ENCODE assay signal across 22 cellular contexts in genomic region chrX:116285506-116285905, GRCh38.
DNase-seq lines count a peak whose midpoint lies in the region; ATAC-seq, FAIRE-seq and TF ChIP-seq lines count a peak whose summit lies in the region.
"Had no signal": no experiment of that assay in that cellular context is flagged by ENCODE, and none has a peak within 500 bp of the region (broad histone marks: within the 10 kb centered on the region; RNA-seq: fewer than 3 reads in every experiment).

No MANE protein-coding gene starts in this region.

- POLR2A ChIA-PET in PC-9 (lab: Charles Lee; ENCODE audit: unreplicated experiment): no interaction called here

- H3K4me3 Mint-ChIP-seq in Calu3 (ENCODE audit: low read depth, unreplicated experiment) (peak overlapping the region; percentile 17), osteocyte (ENCODE audit: unreplicated experiment) (no peak overlapping the region)
- H3K4me3 Mint-ChIP-seq: CD4-positive, alpha-beta T cell had no signal

- H3F3A ChIP-seq in PC-9 (ENCODE audit: insufficient read depth, low read depth): peaks cover 8% of the 10 kb centered on the region

- intact Hi-C loops in Calu3 (cut with micrococcal nuclease; ENCODE audit: unreplicated experiment) (no loop called here), PC-9 (cut with micrococcal nuclease; ENCODE audit: unreplicated experiment) (loop anchor here (2.0 kb wide), 1 partner anchor 53 kb away; no protein-coding TSS in a partner anchor)

- H3K9me2 ChIP-seq in PC-9 (ENCODE audit: insufficient read depth): no peaks in the 10 kb centered on the region

- H4K20me1 ChIP-seq in PC-9 (ENCODE audit: insufficient read depth) (no peaks in the 10 kb centered on the region), keratinocyte (ENCODE audit: control insufficient read depth, extremely low read depth, insufficient read depth, low read length) (no peaks in the 10 kb centered on the region)

- no peak for FAIRE-seq in keratinocyte (lab: Jason Lieb, UNC)
- FAIRE-seq: HTR-8/SVneo had no signal

- H2AFZ ChIP-seq in PC-9: no peak overlapping the region
- H2AFZ ChIP-seq in keratinocyte (ENCODE audit: control insufficient read depth, low read length): no peak overlapping the region

- ATAC-seq in HG03378 (IDR thresholded peaks at IDR 0.05; ENCODE audit: unreplicated experiment): no peak
- ATAC-seq in HG03342 (IDR thresholded peaks at IDR 0.05; ENCODE audit: unreplicated experiment): no peak

- H3K27ac ChIP-seq in PC-9: peak overlapping the region; percentile 52
- no peak overlapping the region for H3K27ac ChIP-seq in keratinocyte (ENCODE audit: control insufficient read depth, insufficient read depth, low read length)

- BruUV-seq in Calu3 (replicated peaks; lab: Mats Ljungman, UMichigan) (no TSS peak), PC-9 (replicated peaks; lab: Mats Ljungman, UMichigan) (no TSS peak)

- H3K79me2 ChIP-seq in PC-9 (ENCODE audit: low read depth) (no peaks in the 10 kb centered on the region), keratinocyte (ENCODE audit: control insufficient read depth, insufficient read depth, low read length) (no peaks in the 10 kb centered on the region)

- H3K27me3 ChIP-seq in PC-9 (ENCODE audit: insufficient read depth, low read depth) (no peaks in the 10 kb centered on the region), keratinocyte (ENCODE audit: control insufficient read depth, extremely low read depth, insufficient read depth, low read length) (no peaks in the 10 kb centered on the region)

- dilution Hi-C loops in keratinocyte (cut with MboI; ENCODE audit: extremely low pct_ligation_motif_present, low sequenced_read_pairs): no loop called here

- no peaks in the 10 kb centered on the region for H3K27me3 Mint-ChIP-seq in Calu3 (ENCODE audit: unreplicated experiment)
- peaks cover 4% of the 10 kb centered on the region for H3K27me3 Mint-ChIP-seq in osteocyte (ENCODE audit: unreplicated experiment)
- H3K27me3 Mint-ChIP-seq: CD4-positive, alpha-beta T cell had no signal

- H3K36me3 Mint-ChIP-seq in Calu3 (ENCODE audit: insufficient read depth, unreplicated experiment) (peaks cover 12% of the 10 kb centered on the region), osteocyte (ENCODE audit: unreplicated experiment) (no peaks in the 10 kb centered on the region)

- CTCF ChIA-PET in Calu3 (lab: Charles Lee): interaction anchor here (1.4 kb wide), 1 partner anchor 13 kb away, joined by 3 read pairs; no protein-coding TSS in a partner anchor
- CTCF ChIA-PET in PC-9 (lab: Charles Lee): no interaction called here

- H3K9me1 ChIP-seq in keratinocyte (ENCODE audit: control insufficient read depth, extremely low read depth, insufficient read depth, low read length): no peaks in the 10 kb centered on the region

- no peak for TF ChIP-seq CTCF in Calu3 (IDR thresholded peaks at IDR 0.05; ENCODE audit: unreplicated experiment)
- TF ChIP-seq CTCF in PC-9 (conservative IDR thresholded peaks at IDR 0.05): no peak; the same call in 1 of the 2 replicates
- no peak for TF ChIP-seq CTCF in choroid plexus epithelial cell (conservative IDR thresholded peaks at IDR 0.05; ENCODE audit: low read depth, low read length)
- TF ChIP-seq CTCF in keratinocyte (optimal IDR thresholded peaks at IDR 0.05 in 1 of 3, IDR thresholded peaks at IDR 0.05 in 1 of 3, conservative IDR thresholded peaks at IDR 0.05 in 1 of 3; ENCODE audit: extremely low read depth in 1 of 3, insufficient read depth in 2 of 3, low read length in 3 of 3): no peak
- no peak for TF ChIP-seq CTCF in osteocyte (IDR thresholded peaks at IDR 0.05)

- H3K4me1 ChIP-seq in PC-9 (replicated peaks; ENCODE audit: insufficient read depth) (peaks cover 21% of the 10 kb centered on the region), keratinocyte (ENCODE audit: control insufficient read depth, extremely low read depth, insufficient read depth, low read length) (peaks cover 23% of the 10 kb centered on the region)
- H3K4me1 ChIP-seq: HAP-1 had no signal

- DNase-seq in Calu3 (no peak), PC-9 (peak in 1 of 2 experiments; percentile 71), choroid plexus epithelial cell (ENCODE audit: low read depth) (peak; percentile 23), keratinocyte (ENCODE audit: low read depth, low spot score) (no peak), DMS 273 (lab: John Stamatoyannopoulos, UW; ENCODE audit: unreplicated experiment) (no peak), osteocyte (ENCODE audit: extremely low spot score, unreplicated experiment) (no peak)
- DNase-seq: Caco-2; CD4-positive, alpha-beta T cell; DMS153; KG1; MV-4-11; NCI-H1105 treated with DMSO at 0.1 percent for 48 hours; NCI-H2081; NCI-H2171; NCI-H345; NCI-H524; NCI-H774; SHP77 had no signal

- no peak overlapping the region for H3K9ac ChIP-seq in keratinocyte (ENCODE audit: control insufficient read depth, extremely low read depth, insufficient read depth, low read length)

- peaks cover 38% of the 10 kb centered on the region for H3K4me1 Mint-ChIP-seq in Calu3 (ENCODE audit: low read depth, unreplicated experiment)
- H3K4me1 Mint-ChIP-seq in osteocyte (ENCODE audit: unreplicated experiment): no peaks in the 10 kb centered on the region

- H3K4me3 ChIP-seq in PC-9: no peak overlapping the region
- H3K4me3 ChIP-seq in choroid plexus epithelial cell (ENCODE audit: low read depth, low read length): no peak overlapping the region
- H3K4me3 ChIP-seq in keratinocyte (ENCODE audit: control insufficient read depth in 2 of 3, extremely low read depth in 1 of 3, insufficient read depth in 2 of 3, low read depth in 1 of 3, low read length in 3 of 3): no peak overlapping the region
- H3K4me3 ChIP-seq: HAP-1 had no signal

- H3K36me3 ChIP-seq in PC-9 (ENCODE audit: low read depth): no peaks in the 10 kb centered on the region
- H3K36me3 ChIP-seq in keratinocyte (ENCODE audit: control insufficient read depth in 2 of 2, extremely low read depth in 1 of 2, insufficient read depth in 2 of 2, low read length in 2 of 2): no peaks in the 10 kb centered on the region
- H3K36me3 ChIP-seq: HAP-1 had no signal

- H3K4me2 ChIP-seq in PC-9 (peak overlapping the region; percentile 37; the same call in 1 of the 2 replicates), keratinocyte (ENCODE audit: control insufficient read depth, extremely low read depth, insufficient read depth, low read depth, low read length) (peak overlapping the region; percentile 51)

- peak overlapping the region; percentile 73 for H3K27ac Mint-ChIP-seq in Calu3 (ENCODE audit: unreplicated experiment)
- no peak overlapping the region for H3K27ac Mint-ChIP-seq in osteocyte (ENCODE audit: unreplicated experiment)
- H3K27ac Mint-ChIP-seq: CD4-positive, alpha-beta T cell had no signal

- H3K9me3 Mint-ChIP-seq in Calu3 (ENCODE audit: low read depth, unreplicated experiment): no peaks in the 10 kb centered on the region
- no peaks in the 10 kb centered on the region for H3K9me3 Mint-ChIP-seq in osteocyte (ENCODE audit: unreplicated experiment)

- no peaks in the 10 kb centered on the region; the same call in 1 of the 2 replicates for H3K9me3 ChIP-seq in PC-9 (ENCODE audit: insufficient read depth, low read depth)
- H3K9me3 ChIP-seq in keratinocyte (ENCODE audit: control insufficient read depth, low read depth, low read length): no peaks in the 10 kb centered on the region
- H3K9me3 ChIP-seq: Caco-2, HAP-1 had no signal
